In genomic region chr10:27504897-27505457, GRCh38 we compare ENCODE assay signal across 8 cellular contexts.
DNase-seq lines count a peak whose midpoint lies in the region; ATAC-seq lines count a peak whose summit lies in the region.

No MANE protein-coding gene starts in this region.

- H3K4me1 Mint-ChIP-seq in T-helper 1 cell treated with Interleukin-12 subunit alpha and Interleukin-12 subunit beta and Interleukin-4 antibody, amounts not matched to agents 30 μg/mL and 1 μg/mL, for 36 hours (ENCODE audit: low read depth): peaks cover 42% of the 10 kb centered on the region
- H3K4me1 Mint-ChIP-seq in activated naive CD8-positive, alpha-beta T cell (ENCODE audit: low read depth): peaks cover 60% of the 10 kb centered on the region
- peaks cover 50% of the 10 kb centered on the region for H3K4me1 Mint-ChIP-seq in stimulated activated effector memory CD8-positive, alpha-beta T cell treated with anti-CD3 and anti-CD28 coated beads, Interleukin-12 subunit alpha, Interleukin-12 subunit beta, amount 100 ng/mL, for 72 hours

- H3K9me3 ChIP-seq in iPS-15b (ENCODE audit: control insufficient read depth, insufficient read depth, low read length): no peaks in the 10 kb centered on the region

- H3K27me3 ChIP-seq in iPS-15b (ENCODE audit: control insufficient read depth, insufficient read depth, low read length): no peaks in the 10 kb centered on the region

- H3K9ac ChIP-seq in iPS-15b (ENCODE audit: low read depth, low read length): peak overlapping the region; percentile 92

- H3K4me3 Mint-ChIP-seq in T-helper 1 cell treated with Interleukin-12 subunit alpha and Interleukin-12 subunit beta and Interleukin-4 antibody, amounts not matched to agents 30 μg/mL and 1 μg/mL, for 36 hours: peak overlapping the region; percentile 100
- H3K4me3 Mint-ChIP-seq in activated naive CD8-positive, alpha-beta T cell: peak overlapping the region; percentile 100
- H3K4me3 Mint-ChIP-seq in stimulated activated effector memory CD8-positive, alpha-beta T cell treated with anti-CD3 and anti-CD28 coated beads, Interleukin-12 subunit alpha, Interleukin-12 subunit beta, amount 100 ng/mL, for 72 hours: peak overlapping the region; percentile 98

- ATAC-seq in stimulated activated effector memory CD8-positive, alpha-beta T cell treated with anti-CD3 and anti-CD28 coated beads, Interleukin-12 subunit alpha, Interleukin-12 subunit beta, amount 100 ng/mL, for 72 hours: no peak

- H3K4me1 ChIP-seq in iPS-15b (ENCODE audit: control insufficient read depth, insufficient read depth, low read length): no peaks in the 10 kb centered on the region

- DNase-seq in T-helper 1 cell (no peak), LoVo (ENCODE audit: low spot score) (no peak), inferior parietal cortex (ENCODE audit: extremely low spot score) (no peak), hippocampal formation (lab: John Stamatoyannopoulos, UW) (no peak)
- DNase-seq in stimulated activated effector memory CD8-positive, alpha-beta T cell treated with anti-CD3 and anti-CD28 coated beads, Interleukin-12 subunit alpha, Interleukin-12 subunit beta, amount 100 ng/mL, for 72 hours (ENCODE audit: low spot score in 2 of 2): no peak

- peaks cover 3% of the 10 kb centered on the region for H3K27me3 Mint-ChIP-seq in T-helper 1 cell treated with Interleukin-12 subunit alpha and Interleukin-12 subunit beta and Interleukin-4 antibody, amounts not matched to agents 30 μg/mL and 1 μg/mL, for 36 hours (ENCODE audit: low read depth)
- no peaks in the 10 kb centered on the region for H3K27me3 Mint-ChIP-seq in activated naive CD8-positive, alpha-beta T cell

- no peaks in the 10 kb centered on the region for H3K36me3 ChIP-seq in iPS-15b (ENCODE audit: control insufficient read depth, insufficient read depth, low read length)

- H3K36me3 Mint-ChIP-seq in T-helper 1 cell treated with Interleukin-12 subunit alpha and Interleukin-12 subunit beta and Interleukin-4 antibody, amounts not matched to agents 30 μg/mL and 1 μg/mL, for 36 hours (ENCODE audit: low read depth): peaks cover 22% of the 10 kb centered on the region
- H3K36me3 Mint-ChIP-seq in activated naive CD8-positive, alpha-beta T cell: peaks cover 6% of the 10 kb centered on the region
- peaks cover 40% of the 10 kb centered on the region for H3K36me3 Mint-ChIP-seq in stimulated activated effector memory CD8-positive, alpha-beta T cell treated with anti-CD3 and anti-CD28 coated beads, Interleukin-12 subunit alpha, Interleukin-12 subunit beta, amount 100 ng/mL, for 72 hours

- H3K9me3 Mint-ChIP-seq in T-helper 1 cell treated with Interleukin-12 subunit alpha and Interleukin-12 subunit beta and Interleukin-4 antibody, amounts not matched to agents 30 μg/mL and 1 μg/mL, for 36 hours: no peaks in the 10 kb centered on the region
- H3K9me3 Mint-ChIP-seq in activated naive CD8-positive, alpha-beta T cell (ENCODE audit: low read depth): no peaks in the 10 kb centered on the region
- H3K9me3 Mint-ChIP-seq in stimulated activated effector memory CD8-positive, alpha-beta T cell treated with anti-CD3 and anti-CD28 coated beads, Interleukin-12 subunit alpha, Interleukin-12 subunit beta, amount 100 ng/mL, for 72 hours: no peaks in the 10 kb centered on the region

- peak overlapping the region; percentile 94 for H3K4me3 ChIP-seq in iPS-15b (ENCODE audit: low read depth, low read length)

- H3K27ac Mint-ChIP-seq in T-helper 1 cell treated with Interleukin-12 subunit alpha and Interleukin-12 subunit beta and Interleukin-4 antibody, amounts not matched to agents 30 μg/mL and 1 μg/mL, for 36 hours: peak overlapping the region; percentile 99
- H3K27ac Mint-ChIP-seq in activated naive CD8-positive, alpha-beta T cell: peak overlapping the region; percentile 85
- H3K27ac Mint-ChIP-seq in stimulated activated effector memory CD8-positive, alpha-beta T cell treated with anti-CD3 and anti-CD28 coated beads, Interleukin-12 subunit alpha, Interleukin-12 subunit beta, amount 100 ng/mL, for 72 hours: peak overlapping the region; percentile 99
